Comparison of ENCODE assay signal across 18 cellular contexts in genomic region chr5:58885265-58885664, GRCh38.
DNase-seq lines count a peak whose midpoint lies in the region; ATAC-seq lines count a peak whose summit lies in the region.
"Had no signal": no experiment of that assay in that cellular context is flagged by ENCODE, and none has a peak within 500 bp of the region (broad histone marks: within the 10 kb centered on the region; RNA-seq: fewer than 3 reads in every experiment).

No MANE protein-coding gene starts in this region.

- no peak for DNase-seq in NOMO-1 (lab: John Stamatoyannopoulos, UW; ENCODE audit: unreplicated experiment in 2 of 2)
- no peak for DNase-seq in DMS114 treated with DMSO at 0.1 percent for 48 hours (lab: John Stamatoyannopoulos, UW; ENCODE audit: unreplicated experiment)
- no peak for DNase-seq in activated CD4-positive, alpha-beta T cell treated with anti-CD3 and anti-CD28 coated beads, Interleukin-2, amount 50 U/mL, for 48 hours
- DNase-seq: activated CD4-positive, alpha-beta T cell treated with anti-CD3 and anti-CD28 coated beads, Interleukin-2, amount 10 ng/mL, durations not matched to agents 24 days and 14 days; CD8-positive, alpha-beta memory T cell; head of caudate nucleus; HFFc6; mesenchymal stem cell; NCI-H1930; NCI-H510A; OCI-M1; substantia nigra; T1000 had no signal

- ATAC-seq in GM18861 (IDR thresholded peaks at IDR 0.05; ENCODE audit: unreplicated experiment) (peak; percentile 87), GM21390 (IDR thresholded peaks at IDR 0.05; ENCODE audit: unreplicated experiment) (peak; percentile 47), HG02943 (IDR thresholded peaks at IDR 0.05; ENCODE audit: low read depth, unreplicated experiment) (peak; percentile 62), HG03521 (IDR thresholded peaks at IDR 0.05; ENCODE audit: unreplicated experiment) (peak; percentile 46), HG02885 (IDR thresholded peaks at IDR 0.05; ENCODE audit: poor library complexity, unreplicated experiment) (no peak)
